Comparison of ENCODE assay signal across 8 cellular contexts in genomic region chr18:59823611-59824195, GRCh38.
DNase-seq lines count a peak whose midpoint lies in the region; ATAC-seq and TF ChIP-seq lines count a peak whose summit lies in the region.

No MANE protein-coding gene starts in this region.

- no peak overlapping the region for H3K4me3 ChIP-seq in parathyroid adenoma (ENCODE audit: low read depth, low read length)

- ATAC-seq in HG03139 (IDR thresholded peaks at IDR 0.05; ENCODE audit: unreplicated experiment) (peak; percentile 77), GM19328 (IDR thresholded peaks at IDR 0.05; ENCODE audit: unreplicated experiment) (no peak)

- no peaks in the 10 kb centered on the region for H3K79me2 ChIP-seq in parathyroid adenoma

- no peaks in the 10 kb centered on the region for H3K36me3 ChIP-seq in parathyroid adenoma (ENCODE audit: control insufficient read depth, insufficient read depth, low read length)

- H3K9ac ChIP-seq in parathyroid adenoma: no peak overlapping the region

- TF ChIP-seq CTCF in GM13977 (IDR thresholded peaks at IDR 0.05; ENCODE audit: extremely low read depth, insufficient read depth, missing control alignments): peak; percentile 87
- peak; percentile 76 for TF ChIP-seq CTCF in parathyroid adenoma (IDR thresholded peaks at IDR 0.05)

- in situ Hi-C loops in GM13977 (cut with MboI; ENCODE audit: low pct_unique_long_range_greater_than_20kb, low sequenced_read_pairs, unreplicated experiment): loop anchor here (25.0 kb wide), 1 partner anchor 361 kb away; no protein-coding TSS in a partner anchor

- H3K9me3 ChIP-seq in parathyroid adenoma (ENCODE audit: control insufficient read depth, low read length): no peaks in the 10 kb centered on the region

- DNase-seq in AML-193 (lab: John Stamatoyannopoulos, UW): peak; percentile 23 to 36
- peak; percentile 53 for DNase-seq in GM13977 (ENCODE audit: low spot score)
- DNase-seq in NCI-H2171 treated with DMSO at 0.1 percent for 48 hours (lab: John Stamatoyannopoulos, UW): peak; percentile 53
- DNase-seq in activated CD4-positive, alpha-beta T cell treated with anti-CD3 and anti-CD28 coated beads, Interleukin-2, amount 50 U/mL, for 1 hour: peak; percentile 15
- peak; percentile 16 for DNase-seq in germinal center (ENCODE audit: low spot score)

- no peak overlapping the region for H2AFZ ChIP-seq in parathyroid adenoma

- no peak overlapping the region for H3K4me2 ChIP-seq in parathyroid adenoma (ENCODE audit: low read length)

- no peaks in the 10 kb centered on the region for H3K27me3 ChIP-seq in parathyroid adenoma (ENCODE audit: control insufficient read depth, insufficient read depth, low read length)

- H3K27ac ChIP-seq in parathyroid adenoma: no peak overlapping the region

- no peaks in the 10 kb centered on the region for H3K4me1 ChIP-seq in parathyroid adenoma
